19 cellular contexts compared by ENCODE assay signal in genomic region chr18:37684590-37684989, GRCh38.
A peak's percentile ranks its signal among the peaks of the same experiment; 100 is the strongest.
DNase-seq lines count a peak whose midpoint lies in the region; ATAC-seq and TF ChIP-seq lines count a peak whose summit lies in the region.
"Had no signal": no experiment of that assay in that cellular context is flagged by ENCODE, and none has a peak within 500 bp of the region (broad histone marks: within the 10 kb centered on the region; RNA-seq: fewer than 3 reads in every experiment).

No MANE protein-coding gene starts in this region.

- H3K27me3 Mint-ChIP-seq in WTC11 (ENCODE audit: low read depth) (peaks cover 13% of the 10 kb centered on the region), neural progenitor cell (ENCODE audit: insufficient read depth, low read depth) (no peaks in the 10 kb centered on the region)

- WGBS in heart left ventricle, 4 donors = 51 to 66% (median 64%) methylated on average over 3 of the region's 3 CpGs

- H3K4me2 ChIP-seq in neural progenitor cell = no peak overlapping the region

- ATAC-seq in WTC11 = peak; percentile 62
- no peak for ATAC-seq in heart left ventricle
- ATAC-seq in GM19328 (IDR thresholded peaks at IDR 0.05; ENCODE audit: unreplicated experiment) = no peak
- ATAC-seq in GM18520 (IDR thresholded peaks at IDR 0.05; ENCODE audit: unreplicated experiment) = no peak

- no peaks in the 10 kb centered on the region for H3F3A ChIP-seq in neural progenitor cell (ENCODE audit: low read depth)

- H3K36me3 Mint-ChIP-seq in WTC11 = no peaks in the 10 kb centered on the region
- no peaks in the 10 kb centered on the region for H3K36me3 Mint-ChIP-seq in neural progenitor cell

- no peak overlapping the region for H3K4me3 Mint-ChIP-seq in WTC11
- no peak overlapping the region for H3K4me3 Mint-ChIP-seq in neural progenitor cell
- H3K4me3 Mint-ChIP-seq: HFFc6 had no signal

- intact Hi-C loops in heart left ventricle (cut with DNase I) = loop anchor here in 1 of 10 donors (10.0 kb wide), 1 partner anchor 60 kb away; no protein-coding TSS in a partner anchor

- TF ChIP-seq CTCF in WTC11 (IDR thresholded peaks at IDR 0.05) = no peak
- TF ChIP-seq CTCF in neural progenitor cell (IDR thresholded peaks at IDR 0.05) = peak; percentile 22
- TF ChIP-seq CTCF in heart left ventricle (IDR thresholded peaks at IDR 0.05) = no peak

- no peaks in the 10 kb centered on the region for H3K9me3 ChIP-seq in neural progenitor cell (ENCODE audit: low read depth)
- no peaks in the 10 kb centered on the region for H3K9me3 ChIP-seq in heart left ventricle
- H3K9me3 ChIP-seq: Caco-2, MG63 had no signal

- H3K27me3 ChIP-seq in neural progenitor cell = no peaks in the 10 kb centered on the region
- H3K27me3 ChIP-seq in heart left ventricle = peaks cover 0 to 8% (median 0%) of the 10 kb centered on the region in 9 donors
- H3K27me3 ChIP-seq: MG63 had no signal

- H3K9me3 Mint-ChIP-seq in WTC11 (no peaks in the 10 kb centered on the region), neural progenitor cell (peaks cover 2% of the 10 kb centered on the region)

- no peaks in the 10 kb centered on the region for H4K20me1 ChIP-seq in neural progenitor cell (ENCODE audit: low read depth)

- no peak overlapping the region for H2AFZ ChIP-seq in neural progenitor cell (replicated peaks)

- no peaks in the 10 kb centered on the region for H3K4me1 ChIP-seq in neural progenitor cell
- no peaks in the 10 kb centered on the region for H3K4me1 ChIP-seq in heart left ventricle
- H3K4me1 ChIP-seq: Caco-2 had no signal

- H3K9ac ChIP-seq in neural progenitor cell = no peak overlapping the region

- no peak for TF ChIP-seq POLR2A in heart left ventricle (IDR thresholded peaks at IDR 0.05)

- POLR2A ChIA-PET in WTC11 (lab: Charles Lee) = no interaction called here

- CTCF ChIA-PET in WTC11 (lab: Charles Lee) = interaction anchor here (1.0 kb wide), 1 partner anchor 11 kb away, joined by 3 read pairs; no protein-coding TSS in a partner anchor

- H3K79me2 ChIP-seq in neural progenitor cell (ENCODE audit: low read depth) = no peaks in the 10 kb centered on the region

- H3K4me3 ChIP-seq in neural progenitor cell (no peak overlapping the region), heart left ventricle (no peak overlapping the region)
- H3K4me3 ChIP-seq: MG63 had no signal

- H3K4me1 Mint-ChIP-seq in WTC11 = no peaks in the 10 kb centered on the region; the same call in 1 of the 2 replicates
- H3K4me1 Mint-ChIP-seq in neural progenitor cell = peaks cover 3% of the 10 kb centered on the region

- H3K36me3 ChIP-seq in neural progenitor cell (no peaks in the 10 kb centered on the region), heart left ventricle (no peaks in the 10 kb centered on the region)
- H3K36me3 ChIP-seq: MG63 had no signal

- H3K27ac Mint-ChIP-seq in WTC11 = no peak overlapping the region
- H3K27ac Mint-ChIP-seq in neural progenitor cell = no peak overlapping the region
- H3K27ac Mint-ChIP-seq: HFFc6 had no signal

- H3K27ac ChIP-seq in neural progenitor cell (no peak overlapping the region), heart left ventricle (no peak overlapping the region)
- H3K27ac ChIP-seq: HL-60 had no signal

- peak; percentile 1 for DNase-seq in NCI-H1694 (lab: John Stamatoyannopoulos, UW)
- DNase-seq in NCI-H1694 treated with DMSO at 0.1 percent for 48 hours (lab: John Stamatoyannopoulos, UW) = no peak
- DNase-seq in Kasumi-1 (lab: John Stamatoyannopoulos, UW) = peak; percentile 32 to 51
- DNase-seq in WTC11 (ENCODE audit: low spot score) = no peak
- DNase-seq in neural progenitor cell (ENCODE audit: low spot score) = no peak
- no peak for DNase-seq in heart left ventricle
- DNase-seq: Caco-2, DMS79 treated with DMSO at 0.1 percent for 48 hours, HFFc6, KBM-7, MG63, NCI-H1105, NCI-H2081, NCI-H345, NCI-H526 treated with DMSO at 0.1 percent for 48 hours, SIG-M5 had no signal

TF ChIP-seq in WTC11, 78 proteins besides CTCF, POLR2A, EP300 and RAD21:
- TF ChIP-seq ZNF281 (CRISPR knock-in tag; IDR thresholded peaks at IDR 0.05) = no peak
- no peak for TF ChIP-seq JAZF1 (CRISPR knock-in tag; IDR thresholded peaks at IDR 0.05)
- no peak for TF ChIP-seq E2F5 (CRISPR knock-in tag; IDR thresholded peaks at IDR 0.05)
- TF ChIP-seq ZNF416 (CRISPR knock-in tag; IDR thresholded peaks at IDR 0.05) = no peak

Comparison
In these comparisons a context has a peak if more than half of its experiments do, and no peak if none do; other contexts are left out.
1. DNase-seq: peak in NCI-H1694 (single experiment) and Kasumi-1 (2 of 2); none in NCI-H1694 treated with DMSO at 0.1 percent for 48 hours (single experiment), WTC11 (single experiment), neural progenitor cell (single experiment) and heart left ventricle (0 of 5).